Comparison of ENCODE assay signal across 12 cellular contexts in genomic region chr7:45921381-45921698, GRCh38. TPM values are rescaled to one million over a fixed set of nuclear protein-coding genes. Genes with fewer than 3 reads are reported as not detected.
DNase-seq lines count a peak whose midpoint lies in the region; ATAC-seq, FAIRE-seq and TF ChIP-seq lines count a peak whose summit lies in the region.
"Had no signal": no experiment of that assay in that cellular context is flagged by ENCODE, and none has a peak within 500 bp of the region (broad histone marks: within the 10 kb centered on the region; RNA-seq: fewer than 3 reads in every experiment).

No MANE protein-coding gene starts in this region.

- H3K27me3 Mint-ChIP-seq in activated T-cell treated with anti-CD3 and anti-CD28 coated beads, Interleukin-2, amount 50 U/mL, for 72 hours (ENCODE audit: low read depth): peaks cover 48% of the 10 kb centered on the region

- H3K4me2 ChIP-seq in mammary epithelial cell (ENCODE audit: insufficient read depth, low read depth, low read length): peak overlapping the region; percentile 98
- H3K4me2 ChIP-seq in HepG2 (ENCODE audit: low read depth, low read length): peak overlapping the region; percentile 50; the same call in 1 of the 2 replicates

- no CpG with 5 or more reads among the region's 31 CpGs for WGBS in mammary epithelial cell (ENCODE audit: low coverage, missing lambda C conversion rate)
- WGBS in HepG2 (ENCODE audit: low lambda C conversion rate): 67% methylated on average over 14 of the region's 31 CpGs
- 1 to 2% methylated on average over 14 to 23 of the region's 31 CpGs for WGBS in tibial nerve, 2 donors

- no peak for FAIRE-seq in HepG2 (lab: Jason Lieb, UNC)
- FAIRE-seq: D721Med had no signal

- no peak overlapping the region for H3K27ac Mint-ChIP-seq in activated T-cell treated with anti-CD3 and anti-CD28 coated beads, Interleukin-2, amount 50 U/mL, for 72 hours
- H3K27ac Mint-ChIP-seq: stimulated activated naive CD8-positive, alpha-beta T cell treated with anti-CD3 and anti-CD28 coated beads, Interleukin-15, Interleukin-2, amounts not matched to agents 100 ng/mL and 50 ng/mL, for 24 hours had no signal

- CTCF ChIA-PET in mammary epithelial cell (lab: Charles Lee; ENCODE audit: low non-redundant PET) (no interaction called here), HepG2 (lab: Yijun Ruan, JAX; ENCODE audit: low intra/inter-chr PET ratio, low total read pairs) (interaction anchor here (2.0 to 2.9 kb wide), 3 partner anchors 431 to 1259 kb away, joined by 6 to 52 read pairs (median 13); no protein-coding TSS in a partner anchor)

- H3K27me3 ChIP-seq in mammary epithelial cell (ENCODE audit: insufficient read depth, low read length) (peaks cover 6% of the 10 kb centered on the region), HepG2 (ENCODE audit: control insufficient read depth in 1 of 2, insufficient read depth in 2 of 2, low read length in 2 of 2) (peaks cover 7 to 55% of the 10 kb centered on the region in 2 experiments; a peak in 4 of 5 replicates), tibial nerve (peaks cover 0 to 49% of the 10 kb centered on the region in 2 donors)

- peak overlapping the region; percentile 80 for H2AFZ ChIP-seq in mammary epithelial cell (ENCODE audit: low read depth, low read length)
- H2AFZ ChIP-seq in HepG2 (ENCODE audit: low read length): no peak overlapping the region

- no peak for TF ChIP-seq RAD21 in HepG2 (CRISPR knock-in tag; IDR thresholded peaks at IDR 0.05)

- H3K27ac ChIP-seq in mammary epithelial cell (ENCODE audit: insufficient read depth, low read depth, low read length) (no peak overlapping the region), HepG2 (ENCODE audit: extremely low read length, insufficient read depth, low read length) (no peak overlapping the region), tibial nerve (peak overlapping the region in 1 of 4 donors; percentile 24)

- dilution Hi-C loops in mammary epithelial cell (cut with HindIII; ENCODE audit: low sequenced_read_pairs): loop anchor here (10.0 kb wide), 2 partner anchors 83 to 243 kb away; no protein-coding TSS in a partner anchor

- H3K4me1 ChIP-seq in mammary epithelial cell (ENCODE audit: insufficient read depth, low read length) (peaks cover 43% of the 10 kb centered on the region), HepG2 (ENCODE audit: insufficient read depth, low read length) (peaks cover 27% of the 10 kb centered on the region), tibial nerve (peaks cover 0 to 55% (median 16%) of the 10 kb centered on the region in 4 donors)

- H4K20me1 ChIP-seq in mammary epithelial cell (ENCODE audit: insufficient read depth, low read length) (no peaks in the 10 kb centered on the region), HepG2 (ENCODE audit: insufficient read depth, low read length) (peaks cover 7% of the 10 kb centered on the region; the same call in 1 of the 2 replicates)

- peak overlapping the region; percentile 2 to 52 (median 12) for H3K4me3 ChIP-seq in mammary epithelial cell (replicated peaks in 1 of 3; ENCODE audit: insufficient read depth in 1 of 3, low read depth in 2 of 3, low read length in 3 of 3)
- H3K4me3 ChIP-seq in HepG2 (replicated peaks in 1 of 3; ENCODE audit: insufficient read depth in 1 of 3, low read depth in 2 of 3, low read length in 3 of 3): peak overlapping the region in 1 of 3 experiments; percentile 61; a peak in 1 of 6 replicates
- H3K4me3 ChIP-seq in tibial nerve: peak overlapping the region; percentile 26 to 60 (median 40)

- in situ Hi-C loops in mammary epithelial cell (cut with MboI; ENCODE audit: low sequenced_read_pairs in 2 of 2) (loop anchor here (5.0 to 25.0 kb wide), 4 partner anchors 203 to 1166 kb away; no protein-coding TSS in a partner anchor), HepG2 (cut with HindIII; ENCODE audit: extremely low pct_ligation_motif_present, low pct_unique_long_range_greater_than_20kb) (loop anchor here (5.0 kb wide), 2 partner anchors 431 to 1166 kb away; no protein-coding TSS in a partner anchor)

- TF ChIP-seq EP300 in HepG2 (IDR thresholded peaks at IDR 0.05; ENCODE audit: low read depth in 2 of 2, low read length in 2 of 2) (no peak), HepG2 (CRISPR knock-in tag; IDR thresholded peaks at IDR 0.05; ENCODE audit: borderline replicate concordance) (no peak), tibial nerve (IDR thresholded peaks at IDR 0.05) (no peak)

- H3K4me1 Mint-ChIP-seq in activated T-cell treated with anti-CD3 and anti-CD28 coated beads, Interleukin-2, amount 50 U/mL, for 72 hours (ENCODE audit: low read depth): peaks cover 28% of the 10 kb centered on the region

- TF ChIP-seq POLR2A in HepG2 (IDR thresholded peaks at IDR 0.05; ENCODE audit: insufficient read depth in 1 of 2, low read depth in 2 of 2, low read length in 2 of 2): no peak
- no peak for TF ChIP-seq POLR2A in tibial nerve (IDR thresholded peaks at IDR 0.05)

- H3K36me3 Mint-ChIP-seq in activated T-cell treated with anti-CD3 and anti-CD28 coated beads, Interleukin-2, amount 50 U/mL, for 72 hours (ENCODE audit: insufficient read depth in 2 of 2): no peaks in the 10 kb centered on the region

- H3K9me3 Mint-ChIP-seq in activated T-cell treated with anti-CD3 and anti-CD28 coated beads, Interleukin-2, amount 50 U/mL, for 72 hours: no peaks in the 10 kb centered on the region
- H3K9me3 Mint-ChIP-seq: stimulated activated naive CD8-positive, alpha-beta T cell treated with anti-CD3 and anti-CD28 coated beads, Interleukin-15, Interleukin-2, amounts not matched to agents 100 ng/mL and 50 ng/mL, for 24 hours had no signal

- peak in 1 of 2 donors; percentile 10 for ATAC-seq in activated T-cell treated with anti-CD3 and anti-CD28 coated beads, Interleukin-2, amount 50 U/mL, for 72 hours (replicated peaks in 1 of 2)
- ATAC-seq in HepG2: no peak
- no peak for ATAC-seq in HG02623 (IDR thresholded peaks at IDR 0.05; ENCODE audit: unreplicated experiment)

- no peaks in the 10 kb centered on the region for H3K9me3 ChIP-seq in mammary epithelial cell (replicated peaks; ENCODE audit: insufficient read depth, low read length)
- H3K9me3 ChIP-seq in HepG2 (ENCODE audit: low read length): no peaks in the 10 kb centered on the region
- no peaks in the 10 kb centered on the region for H3K9me3 ChIP-seq in tibial nerve

- no peaks in the 10 kb centered on the region for H3K36me3 ChIP-seq in mammary epithelial cell (ENCODE audit: insufficient read depth, low read length)
- H3K36me3 ChIP-seq in HepG2 (replicated peaks in 1 of 2; ENCODE audit: control insufficient read depth in 1 of 2, insufficient read depth in 2 of 2, low read length in 2 of 2): no peaks in the 10 kb centered on the region
- no peaks in the 10 kb centered on the region for H3K36me3 ChIP-seq in tibial nerve

- POLR2A ChIA-PET in HepG2 (lab: Yijun Ruan, JAX): interaction anchor here (1.0 to 1.1 kb wide), 2 partner anchors 27 to 29 kb away, joined by 3 to 5 read pairs; no protein-coding TSS in a partner anchor

- TF ChIP-seq CTCF in mammary epithelial cell (conservative IDR thresholded peaks at IDR 0.05 in 1 of 2, IDR thresholded peaks at IDR 0.05 in 1 of 2; ENCODE audit: extremely low read depth in 1 of 2, insufficient read depth in 1 of 2, low read depth in 1 of 2, low read length in 2 of 2) (no peak), HepG2 (CRISPR knock-in tag; IDR thresholded peaks at IDR 0.05) (no peak), tibial nerve (IDR thresholded peaks at IDR 0.05) (no peak)

- H3K4me3 Mint-ChIP-seq in activated T-cell treated with anti-CD3 and anti-CD28 coated beads, Interleukin-2, amount 50 U/mL, for 72 hours: peak overlapping the region; percentile 65 to 81

- DNase-seq in activated T-cell treated with anti-CD3 and anti-CD28 coated beads, Interleukin-2, amount 50 U/mL, for 72 hours: no peak
- DNase-seq in activated T-cell treated with anti-CD3 and anti-CD28 coated beads, Interleukin-2, amount 50 U/mL, for 1 hour: no peak
- DNase-seq in mammary epithelial cell (no peak), HepG2 (ENCODE audit: low spot score) (no peak), tibial nerve (ENCODE audit: low spot score in 2 of 2) (no peak)
- DNase-seq in central memory CD4-positive, alpha-beta T cell: no peak
- no peak for DNase-seq in stimulated activated CD4-positive, alpha-beta T cell treated with anti-CD3 and anti-CD28 coated beads, Interleukin-4, amount 100 ng/mL, for 1 hour
- DNase-seq: activated CD4-positive, alpha-beta T cell treated with anti-CD3 and anti-CD28 coated beads, Interleukin-2, amount 50 U/mL, for 1 hour; NCI-H1436 treated with DMSO at 0.1 percent for 48 hours had no signal

- no peak overlapping the region for H3K9ac ChIP-seq in mammary epithelial cell (ENCODE audit: insufficient read depth, low read length)
- no peak overlapping the region for H3K9ac ChIP-seq in HepG2 (ENCODE audit: insufficient read depth, low read depth, low read length)

- no peaks in the 10 kb centered on the region for H3K79me2 ChIP-seq in mammary epithelial cell (ENCODE audit: insufficient read depth, low read length)
- no peaks in the 10 kb centered on the region for H3K79me2 ChIP-seq in HepG2 (ENCODE audit: insufficient read depth, low read length)

- BruUV-seq in mammary epithelial cell (replicated peaks; lab: Mats Ljungman, UMichigan) (no TSS peak), HepG2 (replicated peaks; lab: Mats Ljungman, UMichigan) (no TSS peak)

- intact Hi-C loops in mammary epithelial cell (cut with micrococcal nuclease) (loop anchor here (2.0 to 5.0 kb wide), 5 partner anchors 31 to 731 kb away; no protein-coding TSS in a partner anchor), HepG2 (cut with micrococcal nuclease; ENCODE audit: unreplicated experiment) (loop anchor here (10.0 kb wide), 1 partner anchor 293 kb away; no protein-coding TSS in a partner anchor)

RNA-seq across cellular contexts. Expression of gene IGFBP3, which starts 0.3 kb away (rescaled TPM):
- 1 to 10 TPM in 1 of 2 donors, under 1 TPM in 1; 0.34 to 2.0 TPM for total RNA-seq in activated T-cell treated with anti-CD3 and anti-CD28 coated beads, Interleukin-2, amount 50 U/mL, for 72 hours
- total RNA-seq in mammary epithelial cell: 1 to 10 TPM; 2.1 to 8.0 TPM
- 7.6 TPM for polyA plus RNA-seq in mammary epithelial cell
- not detected for polyA minus RNA-seq in mammary epithelial cell
- total RNA-seq in HepG2 (2016; rRNA removed; fragmentation: Illumina TruSeq; extraction: Trizol): not detected in 2 replicates
- not detected in 2 replicates for total RNA-seq in HepG2 (2016; cell fraction: cytosol; rRNA removed; fragmentation: Illumina TruSeq; extraction: Trizol; ENCODE audit: low read depth)
- 0.04 TPM in 1 of 2 replicates, not detected in the other for total RNA-seq in HepG2 (2016; cell fraction: insoluble cytoplasmic fraction; rRNA removed; fragmentation: Illumina TruSeq; extraction: Trizol)
- total RNA-seq in HepG2 (2016; cell fraction: membrane; rRNA removed; fragmentation: Illumina TruSeq; extraction: Trizol): not detected in 2 replicates
- not detected in 2 replicates for total RNA-seq in HepG2 (2016; cell fraction: nucleus; rRNA removed; fragmentation: Illumina TruSeq; extraction: Trizol)
- 57.5 and 91.8 TPM in 2 replicates for polyA plus RNA-seq in HepG2 (2011; rRNA removed)
- 49.1 and 87.6 TPM in 2 replicates for polyA plus RNA-seq in HepG2 (2011; cell fraction: cytosol; rRNA removed)
- polyA plus RNA-seq in HepG2 (2011; cell fraction: nucleus; rRNA removed): 42.3 and 57.8 TPM in 2 replicates
- 261 and 275 TPM in 2 replicates for polyA plus RNA-seq in HepG2 (2012)
- polyA plus RNA-seq in HepG2 (2016; cell fraction: cytosol; fragmentation: Illumina TruSeq; extraction: Trizol; ENCODE audit: low read depth): not detected in 2 replicates
- polyA plus RNA-seq in HepG2 (2016; cell fraction: insoluble cytoplasmic fraction; fragmentation: Illumina TruSeq; extraction: Trizol; ENCODE audit: low read depth): 0.15 TPM in 1 of 2 replicates, not detected in the other
- not detected in 2 replicates for polyA plus RNA-seq in HepG2 (2016; cell fraction: membrane; fragmentation: Illumina TruSeq; extraction: Trizol; ENCODE audit: low read depth)
- 0.41 TPM in 1 of 2 replicates, not detected in the other for polyA plus RNA-seq in HepG2 (2016; cell fraction: nucleus; fragmentation: Illumina TruSeq; extraction: Trizol; ENCODE audit: insufficient read depth, low read depth)
- 32.4 and 48.2 TPM in 2 replicates for polyA minus RNA-seq in HepG2 (2011; rRNA and poly(A)+ RNA removed; ENCODE audit: low replicate concordance)
- polyA minus RNA-seq in HepG2 (2011; cell fraction: cytosol; rRNA and poly(A)+ RNA removed): 28.6 and 53.0 TPM in 2 replicates
- 15.1 and 33.7 TPM in 2 replicates for polyA minus RNA-seq in HepG2 (2011; cell fraction: nucleus; rRNA and poly(A)+ RNA removed)
- total RNA-seq in tibial nerve: 100 to 1,000 TPM; 145 to 377 (median 257) TPM

RNA-seq across cellular contexts. Expression of gene IGFBP1, which starts 33.1 kb away (rescaled TPM):
- not detected for total RNA-seq in activated T-cell treated with anti-CD3 and anti-CD28 coated beads, Interleukin-2, amount 50 U/mL, for 72 hours
- total RNA-seq in mammary epithelial cell (under 1 TPM in 1 of 2 donors, not detected in 1; under 0.01 TPM), HepG2 (2016; rRNA removed; fragmentation: Illumina TruSeq; extraction: Trizol) (2.8 and 5.4 TPM in 2 replicates), tibial nerve (not detected)
- polyA plus RNA-seq in mammary epithelial cell (not detected), HepG2 (2011; rRNA removed) (885 and 989 TPM in 2 replicates)
- polyA minus RNA-seq in mammary epithelial cell: not detected
- total RNA-seq in HepG2 (2016; cell fraction: cytosol; rRNA removed; fragmentation: Illumina TruSeq; extraction: Trizol; ENCODE audit: low read depth): 1.7 and 1.8 TPM in 2 replicates
- total RNA-seq in HepG2 (2016; cell fraction: insoluble cytoplasmic fraction; rRNA removed; fragmentation: Illumina TruSeq; extraction: Trizol): 2.3 and 4.6 TPM in 2 replicates
- total RNA-seq in HepG2 (2016; cell fraction: membrane; rRNA removed; fragmentation: Illumina TruSeq; extraction: Trizol): 2.0 and 3.0 TPM in 2 replicates
- 5.6 and 6.7 TPM in 2 replicates for total RNA-seq in HepG2 (2016; cell fraction: nucleus; rRNA removed; fragmentation: Illumina TruSeq; extraction: Trizol)
- 891 and 942 TPM in 2 replicates for polyA plus RNA-seq in HepG2 (2011; cell fraction: cytosol; rRNA removed)
- 894 and 1,114 TPM in 2 replicates for polyA plus RNA-seq in HepG2 (2011; cell fraction: nucleus; rRNA removed)
- 2,786 and 3,532 TPM in 2 replicates for polyA plus RNA-seq in HepG2 (2012)
- 2.6 and 3.7 TPM in 2 replicates for polyA plus RNA-seq in HepG2 (2016; cell fraction: cytosol; fragmentation: Illumina TruSeq; extraction: Trizol; ENCODE audit: low read depth)
- 3.0 and 3.5 TPM in 2 replicates for polyA plus RNA-seq in HepG2 (2016; cell fraction: insoluble cytoplasmic fraction; fragmentation: Illumina TruSeq; extraction: Trizol; ENCODE audit: low read depth)
- 3.3 and 3.5 TPM in 2 replicates for polyA plus RNA-seq in HepG2 (2016; cell fraction: membrane; fragmentation: Illumina TruSeq; extraction: Trizol; ENCODE audit: low read depth)
- polyA plus RNA-seq in HepG2 (2016; cell fraction: nucleus; fragmentation: Illumina TruSeq; extraction: Trizol; ENCODE audit: insufficient read depth, low read depth): 15.4 and 16.5 TPM in 2 replicates
- 0.12 and 335 TPM in 2 replicates for polyA minus RNA-seq in HepG2 (2011; rRNA and poly(A)+ RNA removed; ENCODE audit: low replicate concordance)
- polyA minus RNA-seq in HepG2 (2011; cell fraction: cytosol; rRNA and poly(A)+ RNA removed): 850 and 1,063 TPM in 2 replicates
- polyA minus RNA-seq in HepG2 (2011; cell fraction: nucleus; rRNA and poly(A)+ RNA removed): 152 and 215 TPM in 2 replicates

RNA-seq across cellular contexts. Expression of gene CCDC201, which starts 48.5 kb away (rescaled TPM):
- total RNA-seq in activated T-cell treated with anti-CD3 and anti-CD28 coated beads, Interleukin-2, amount 50 U/mL, for 72 hours: not detected
- total RNA-seq in mammary epithelial cell (not detected), HepG2 (2016; rRNA removed; fragmentation: Illumina TruSeq; extraction: Trizol) (not detected in 2 replicates), tibial nerve (not detected)
- polyA plus RNA-seq in mammary epithelial cell (not detected), HepG2 (2011; rRNA removed) (0.92 and 2.3 TPM in 2 replicates)
- not detected for polyA minus RNA-seq in mammary epithelial cell
- not detected in 2 replicates for total RNA-seq in HepG2 (2016; cell fraction: cytosol; rRNA removed; fragmentation: Illumina TruSeq; extraction: Trizol; ENCODE audit: low read depth)
- not detected in 2 replicates for total RNA-seq in HepG2 (2016; cell fraction: insoluble cytoplasmic fraction; rRNA removed; fragmentation: Illumina TruSeq; extraction: Trizol)
- total RNA-seq in HepG2 (2016; cell fraction: membrane; rRNA removed; fragmentation: Illumina TruSeq; extraction: Trizol): not detected in 2 replicates
- total RNA-seq in HepG2 (2016; cell fraction: nucleus; rRNA removed; fragmentation: Illumina TruSeq; extraction: Trizol): not detected in 2 replicates
- 0.56 and 1.3 TPM in 2 replicates for polyA plus RNA-seq in HepG2 (2011; cell fraction: cytosol; rRNA removed)
- polyA plus RNA-seq in HepG2 (2011; cell fraction: nucleus; rRNA removed): 0.79 and 1.6 TPM in 2 replicates
- polyA plus RNA-seq in HepG2 (2012): 1.8 and 2.3 TPM in 2 replicates
- polyA plus RNA-seq in HepG2 (2016; cell fraction: cytosol; fragmentation: Illumina TruSeq; extraction: Trizol; ENCODE audit: low read depth): not detected in 2 replicates
- polyA plus RNA-seq in HepG2 (2016; cell fraction: insoluble cytoplasmic fraction; fragmentation: Illumina TruSeq; extraction: Trizol; ENCODE audit: low read depth): not detected in 2 replicates
- not detected in 2 replicates for polyA plus RNA-seq in HepG2 (2016; cell fraction: membrane; fragmentation: Illumina TruSeq; extraction: Trizol; ENCODE audit: low read depth)
- not detected in 2 replicates for polyA plus RNA-seq in HepG2 (2016; cell fraction: nucleus; fragmentation: Illumina TruSeq; extraction: Trizol; ENCODE audit: insufficient read depth, low read depth)
- 0.34 TPM in 1 of 2 replicates, not detected in the other for polyA minus RNA-seq in HepG2 (2011; rRNA and poly(A)+ RNA removed; ENCODE audit: low replicate concordance)
- 0.35 and 0.59 TPM in 2 replicates for polyA minus RNA-seq in HepG2 (2011; cell fraction: cytosol; rRNA and poly(A)+ RNA removed)
- polyA minus RNA-seq in HepG2 (2011; cell fraction: nucleus; rRNA and poly(A)+ RNA removed): 0.26 and 0.75 TPM in 2 replicates

Comparison
In these comparisons a context has a peak if more than half of its experiments do, and no peak if none do; other contexts are left out.
1. RNA of gene IGFBP3, which starts 0.3 kb away (total RNA-seq): 145 to 377 TPM in tibial nerve; 2.1 to 8.0 TPM in mammary epithelial cell, 0.34 to 2.0 TPM in activated T-cell treated with anti-CD3 and anti-CD28 coated beads, Interleukin-2, amount 50 U/mL, for 72 hours and 0.04 TPM in HepG2; every median in the first group is over 10 times any median in the second.